Comparison of ENCODE assay signal across 8 cellular contexts in the genomic region with DNA sequence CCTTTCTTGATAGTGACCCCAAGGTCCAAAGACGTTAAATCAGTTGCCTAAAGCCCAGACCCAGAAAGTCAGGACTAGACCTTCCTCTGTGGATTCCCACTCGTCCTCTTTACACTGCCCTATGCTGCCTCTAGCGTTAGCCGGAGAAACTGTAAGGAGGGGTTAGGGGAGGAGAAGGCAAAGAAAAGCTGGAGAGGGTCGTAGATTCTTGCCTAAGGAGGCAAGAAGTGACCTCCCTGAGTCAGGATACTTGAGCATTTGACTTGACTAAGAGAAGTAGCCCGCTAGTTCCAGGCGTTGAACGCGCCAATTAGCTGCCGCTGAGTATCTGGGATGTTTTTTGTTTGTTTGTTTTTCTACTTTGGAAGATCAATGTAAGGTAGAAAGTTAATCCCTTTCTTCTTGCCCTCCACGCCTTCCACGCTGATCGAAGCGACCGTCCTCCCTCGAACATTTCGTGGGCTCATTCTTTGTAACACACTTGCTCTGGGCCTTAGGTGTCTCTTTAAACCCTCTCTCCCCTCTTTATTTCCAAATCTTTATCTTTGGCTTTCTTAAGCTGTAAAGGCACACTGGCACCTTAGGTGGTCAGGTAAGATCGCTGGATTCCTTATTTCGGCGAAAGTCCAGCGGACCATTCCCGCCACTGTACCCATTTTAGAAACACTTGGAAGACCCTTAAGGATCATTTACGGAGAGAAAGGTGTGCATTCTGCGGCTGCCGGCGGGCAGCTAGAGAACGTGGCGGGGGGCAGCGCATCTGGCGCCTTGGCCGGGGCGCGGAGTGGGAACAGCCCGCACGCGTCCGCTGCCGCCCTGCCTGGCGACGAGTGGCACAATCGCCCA. TPM values are rescaled to one million over a fixed set of nuclear protein-coding genes. Genes with fewer than 3 reads are reported as not detected.
DNase-seq lines count a peak whose midpoint lies in the region; ATAC-seq lines count a peak whose summit lies in the region.

No MANE protein-coding gene starts in this region.

- H3K4me3 ChIP-seq in Jurkat, Clone E6-1 (ENCODE audit: low read length), result peak overlapping the region; percentile 73
- peak overlapping the region; percentile 67 to 87 (median 78) for H3K4me3 ChIP-seq in skeletal muscle tissue (ENCODE audit: low read length in 3 of 3)

- no peaks in the 10 kb centered on the region for H3K9me3 ChIP-seq in skeletal muscle tissue (ENCODE audit: control insufficient read depth in 3 of 3, low read length in 3 of 3)

- no peak overlapping the region for H3K27ac ChIP-seq in skeletal muscle tissue (ENCODE audit: low read depth, low read length)

- DNase-seq in NCI-H146 (lab: John Stamatoyannopoulos, UW) (peak; percentile 27), NCI-H146 treated with DMSO at 0.1 percent for 48 hours (lab: John Stamatoyannopoulos, UW; ENCODE audit: unreplicated experiment) (no peak), SK-MEL-5 (ENCODE audit: low read depth, low spot score) (peak; percentile 85), iris pigment epithelial cell (ENCODE audit: low read depth) (peak; percentile 66)
- DNase-seq in Jurkat, Clone E6-1 (ENCODE audit: low read depth, low spot score), result peak; percentile 51
- DNase-seq in central memory CD4-positive, alpha-beta T cell, result peak; percentile 19

- H3K9ac ChIP-seq in skeletal muscle tissue (ENCODE audit: low read depth in 1 of 3, low read length in 3 of 3), result peak overlapping the region; percentile 74 to 84 (median 82)

- ATAC-seq in GM21723 (IDR thresholded peaks at IDR 0.05; ENCODE audit: unreplicated experiment), result peak; percentile 45

- H3K36me3 ChIP-seq in skeletal muscle tissue (ENCODE audit: control insufficient read depth in 3 of 3, insufficient read depth in 3 of 3, low read length in 3 of 3), result no peaks in the 10 kb centered on the region

- peaks cover 24 to 32% (median 30%) of the 10 kb centered on the region in 3 donors for H3K4me1 ChIP-seq in skeletal muscle tissue (ENCODE audit: control insufficient read depth in 3 of 3, insufficient read depth in 3 of 3, low read length in 3 of 3)

- in situ Hi-C loops in SK-MEL-5 (cut with HindIII; ENCODE audit: low pct_unique_long_range_greater_than_20kb, low sequenced_read_pairs), result no loop called here

- no peaks in the 10 kb centered on the region for H3K27me3 ChIP-seq in skeletal muscle tissue (ENCODE audit: control insufficient read depth in 3 of 3, insufficient read depth in 3 of 3, low read length in 3 of 3)

RNA-seq across cellular contexts. Expression of a gene that starts 5.1 kb away (rescaled TPM):
- polyA plus RNA-seq in Jurkat, Clone E6-1 (2012; ENCODE audit: insufficient read depth, insufficient read length), result 10.7 TPM
- 14.9 and 18.3 TPM in 2 replicates for total RNA-seq in SK-MEL-5 (2014; rRNA removed; shearing (Covaris generic))
- 26.6 and 32.9 TPM in 2 replicates for polyA plus RNA-seq in SK-MEL-5 (2015; cell fraction: cytosol; rRNA removed)
- polyA plus RNA-seq in SK-MEL-5 (2015; cell fraction: nucleus; rRNA removed), result 62.9 and 67.4 TPM in 2 replicates
- total RNA-seq in skeletal muscle tissue, result 29.7 TPM
